ENCODE assay signal across 21 cellular contexts in genomic region chr6:144202879-144203468, GRCh38. TPM values are rescaled to one million over a fixed set of nuclear protein-coding genes. Genes with fewer than 3 reads are reported as not detected.
"Had no signal": no experiment of that assay in that cellular context is flagged by ENCODE, and none has a peak within 500 bp of the region (broad histone marks: within the 10 kb centered on the region; RNA-seq: fewer than 3 reads in every experiment).

No MANE protein-coding gene starts in this region.

- H3K27ac Mint-ChIP-seq: progenitor cell of endocrine pancreas; stimulated activated effector memory CD8-positive, alpha-beta T cell treated with anti-CD3 and anti-CD28 coated beads, Interleukin-12 subunit alpha, Interleukin-12 subunit beta, amount 100 ng/mL, for 72 hours had no signal

- H3K4me1 Mint-ChIP-seq: neural crest cell had no signal

- FAIRE-seq: endometrium, kidney had no signal

- DNase-seq: dermis blood vessel endothelial cell; effector memory CD4-positive, alpha-beta T cell; gastrocnemius medialis; head of caudate nucleus; kidney; natural killer cell; stimulated activated CD4-positive, alpha-beta T cell treated with anti-CD3 and anti-CD28 coated beads, Interleukin-2, amount 100 ng/mL, for 24 hours; stimulated activated CD4-positive, alpha-beta T cell treated with anti-CD3 and anti-CD28 coated beads, Interleukin-4, amount 100 ng/mL, for 24 hours; stimulated activated naive CD4-positive, alpha-beta T cell treated with Interleukin-2 at 50 U/mL for 16 hours; stomach; thyroid gland; trophoblast cell had no signal

- H3K4me3 Mint-ChIP-seq: natural killer cell; neural crest cell; stimulated activated effector memory CD8-positive, alpha-beta T cell treated with anti-CD3 and anti-CD28 coated beads, Interleukin-12 subunit alpha, Interleukin-12 subunit beta, amount 100 ng/mL, for 72 hours had no signal

- H3K36me3 ChIP-seq: gastrocnemius medialis, stomach, thyroid gland, vagina had no signal

- H3K4me1 ChIP-seq: gastrocnemius medialis, parathyroid adenoma, stomach, thyroid gland, vagina had no signal

- H3K4me3 ChIP-seq: coronary artery, gastrocnemius medialis, stomach, thyroid gland, vagina had no signal

- H3K9me3 ChIP-seq: gastrocnemius medialis, thyroid gland had no signal

- H2AFZ ChIP-seq: parathyroid adenoma had no signal

- H3K36me3 Mint-ChIP-seq: stimulated activated effector memory CD8-positive, alpha-beta T cell treated with anti-CD3 and anti-CD28 coated beads, Interleukin-12 subunit alpha, Interleukin-12 subunit beta, amount 100 ng/mL, for 72 hours had no signal

- H3K27ac ChIP-seq: coronary artery, gastrocnemius medialis, parathyroid adenoma, stomach, thyroid gland, vagina had no signal

- H3K79me2 ChIP-seq: parathyroid adenoma had no signal

- H3K9ac ChIP-seq: parathyroid adenoma had no signal

- H3K27me3 ChIP-seq: gastrocnemius medialis, stomach, thyroid gland, vagina had no signal

- ATAC-seq: gastrocnemius medialis; left lobe of liver; natural killer cell; sciatic nerve; stimulated activated effector memory CD8-positive, alpha-beta T cell treated with anti-CD3 and anti-CD28 coated beads, Interleukin-12 subunit alpha, Interleukin-12 subunit beta, amount 100 ng/mL, for 72 hours had no signal

RNA-seq across cellular contexts. Expression of gene STX11, which starts 52.7 kb away (rescaled TPM):
- total RNA-seq: neural crest cell, progenitor cell of endocrine pancreas had no signal
